ENCODE assay signal across 2 cellular contexts in the genomic region with DNA sequence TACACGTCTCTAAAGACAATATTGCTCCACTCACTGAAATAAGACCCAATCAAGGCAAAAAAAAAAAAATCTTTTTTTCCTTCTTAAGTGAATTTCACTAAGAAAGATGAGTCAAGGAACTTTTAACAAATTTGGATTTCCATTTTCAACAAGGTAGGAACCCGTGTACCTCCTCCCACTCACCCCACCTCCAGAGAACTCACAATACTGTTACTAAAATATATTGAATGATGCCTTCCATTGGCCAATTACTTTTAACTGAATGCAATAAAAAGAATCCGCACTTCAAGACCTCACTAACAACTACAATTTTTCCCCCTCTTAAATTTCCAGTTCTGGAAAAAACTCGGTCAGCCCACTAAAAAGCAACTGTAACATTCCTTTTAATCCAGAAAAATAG.
TF ChIP-seq lines count a peak whose summit lies in the region.

No MANE protein-coding gene starts in this region.

TF ChIP-seq in A549, 52 proteins besides CTCF, POLR2A, EP300 and RAD21 (continued from another document):
- TF ChIP-seq, protein P1, sequence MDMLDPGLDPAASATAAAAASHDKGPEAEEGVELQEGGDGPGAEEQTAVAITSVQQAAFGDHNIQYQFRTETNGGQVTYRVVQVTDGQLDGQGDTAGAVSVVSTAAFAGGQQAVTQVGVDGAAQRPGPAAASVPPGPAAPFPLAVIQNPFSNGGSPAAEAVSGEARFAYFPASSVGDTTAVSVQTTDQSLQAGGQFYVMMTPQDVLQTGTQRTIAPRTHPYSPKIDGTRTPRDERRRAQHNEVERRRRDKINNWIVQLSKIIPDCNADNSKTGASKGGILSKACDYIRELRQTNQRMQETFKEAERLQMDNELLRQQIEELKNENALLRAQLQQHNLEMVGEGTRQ (IDR thresholded peaks at IDR 0.05), result no peak
- no peak for TF ChIP-seq BHLHE40 (IDR thresholded peaks at IDR 0.05; ENCODE audit: low read depth, low read length)
- TF ChIP-seq FOSB (CRISPR knock-in tag; IDR thresholded peaks at IDR 0.05), result no peak
- TF ChIP-seq FOSL2 (IDR thresholded peaks at IDR 0.05), result no peak
- no peak for TF ChIP-seq FOSL2 (CRISPR knock-in tag; IDR thresholded peaks at IDR 0.05)
- TF ChIP-seq HOXB13 (CRISPR knock-in tag; IDR thresholded peaks at IDR 0.05; ENCODE audit: low read depth), result no peak
- TF ChIP-seq, protein P2, sequence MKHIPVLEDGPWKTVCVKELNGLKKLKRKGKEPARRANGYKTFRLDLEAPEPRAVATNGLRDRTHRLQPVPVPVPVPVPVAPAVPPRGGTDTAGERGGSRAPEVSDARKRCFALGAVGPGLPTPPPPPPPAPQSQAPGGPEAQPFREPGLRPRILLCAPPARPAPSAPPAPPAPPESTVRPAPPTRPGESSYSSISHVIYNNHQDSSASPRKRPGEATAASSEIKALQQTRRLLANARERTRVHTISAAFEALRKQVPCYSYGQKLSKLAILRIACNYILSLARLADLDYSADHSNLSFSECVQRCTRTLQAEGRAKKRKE (CRISPR knock-in tag; IDR thresholded peaks at IDR 0.05; ENCODE audit: low read depth), result no peak
- TF ChIP-seq, protein P3, sequence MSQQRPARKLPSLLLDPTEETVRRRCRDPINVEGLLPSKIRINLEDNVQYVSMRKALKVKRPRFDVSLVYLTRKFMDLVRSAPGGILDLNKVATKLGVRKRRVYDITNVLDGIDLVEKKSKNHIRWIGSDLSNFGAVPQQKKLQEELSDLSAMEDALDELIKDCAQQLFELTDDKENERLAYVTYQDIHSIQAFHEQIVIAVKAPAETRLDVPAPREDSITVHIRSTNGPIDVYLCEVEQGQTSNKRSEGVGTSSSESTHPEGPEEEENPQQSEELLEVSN (IDR thresholded peaks at IDR 0.05; ENCODE audit: borderline replicate concordance, low read depth), result no peak
- TF ChIP-seq JUN (IDR thresholded peaks at IDR 0.05), result no peak
- TF ChIP-seq HOXA7 (CRISPR knock-in tag; IDR thresholded peaks at IDR 0.05), result no peak
- no peak for TF ChIP-seq ZNF302 (CRISPR knock-in tag; IDR thresholded peaks at IDR 0.05)
- TF ChIP-seq SREBF2 (IDR thresholded peaks at IDR 0.05), result no peak
- no peak for TF ChIP-seq NR3C1 (IDR thresholded peaks at IDR 0.05)
- TF ChIP-seq EHF (CRISPR knock-in tag; IDR thresholded peaks at IDR 0.05), result no peak
- TF ChIP-seq ZC3H11A (IDR thresholded peaks at IDR 0.05), result no peak
- TF ChIP-seq NPAS2 (CRISPR knock-in tag; IDR thresholded peaks at IDR 0.05; ENCODE audit: borderline replicate concordance), result no peak
- TF ChIP-seq CHD2 (IDR thresholded peaks at IDR 0.05; ENCODE audit: low read length, partially characterized antibody), result no peak

TF ChIP-seq in HCT116, 20 proteins besides CTCF, POLR2A, EP300 and RAD21 (continued from another document):
- TF ChIP-seq, protein P4, sequence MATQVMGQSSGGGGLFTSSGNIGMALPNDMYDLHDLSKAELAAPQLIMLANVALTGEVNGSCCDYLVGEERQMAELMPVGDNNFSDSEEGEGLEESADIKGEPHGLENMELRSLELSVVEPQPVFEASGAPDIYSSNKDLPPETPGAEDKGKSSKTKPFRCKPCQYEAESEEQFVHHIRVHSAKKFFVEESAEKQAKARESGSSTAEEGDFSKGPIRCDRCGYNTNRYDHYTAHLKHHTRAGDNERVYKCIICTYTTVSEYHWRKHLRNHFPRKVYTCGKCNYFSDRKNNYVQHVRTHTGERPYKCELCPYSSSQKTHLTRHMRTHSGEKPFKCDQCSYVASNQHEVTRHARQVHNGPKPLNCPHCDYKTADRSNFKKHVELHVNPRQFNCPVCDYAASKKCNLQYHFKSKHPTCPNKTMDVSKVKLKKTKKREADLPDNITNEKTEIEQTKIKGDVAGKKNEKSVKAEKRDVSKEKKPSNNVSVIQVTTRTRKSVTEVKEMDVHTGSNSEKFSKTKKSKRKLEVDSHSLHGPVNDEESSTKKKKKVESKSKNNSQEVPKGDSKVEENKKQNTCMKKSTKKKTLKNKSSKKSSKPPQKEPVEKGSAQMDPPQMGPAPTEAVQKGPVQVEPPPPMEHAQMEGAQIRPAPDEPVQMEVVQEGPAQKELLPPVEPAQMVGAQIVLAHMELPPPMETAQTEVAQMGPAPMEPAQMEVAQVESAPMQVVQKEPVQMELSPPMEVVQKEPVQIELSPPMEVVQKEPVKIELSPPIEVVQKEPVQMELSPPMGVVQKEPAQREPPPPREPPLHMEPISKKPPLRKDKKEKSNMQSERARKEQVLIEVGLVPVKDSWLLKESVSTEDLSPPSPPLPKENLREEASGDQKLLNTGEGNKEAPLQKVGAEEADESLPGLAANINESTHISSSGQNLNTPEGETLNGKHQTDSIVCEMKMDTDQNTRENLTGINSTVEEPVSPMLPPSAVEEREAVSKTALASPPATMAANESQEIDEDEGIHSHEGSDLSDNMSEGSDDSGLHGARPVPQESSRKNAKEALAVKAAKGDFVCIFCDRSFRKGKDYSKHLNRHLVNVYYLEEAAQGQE (IDR thresholded peaks at IDR 0.05; ENCODE audit: low read depth), result no peak
- no peak for TF ChIP-seq ELF1 (IDR thresholded peaks at IDR 0.05; ENCODE audit: borderline replicate concordance, low read depth)
- TF ChIP-seq, protein P5, sequence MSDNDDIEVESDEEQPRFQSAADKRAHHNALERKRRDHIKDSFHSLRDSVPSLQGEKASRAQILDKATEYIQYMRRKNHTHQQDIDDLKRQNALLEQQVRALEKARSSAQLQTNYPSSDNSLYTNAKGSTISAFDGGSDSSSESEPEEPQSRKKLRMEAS (IDR thresholded peaks at IDR 0.05), result no peak
- TF ChIP-seq, protein P6, sequence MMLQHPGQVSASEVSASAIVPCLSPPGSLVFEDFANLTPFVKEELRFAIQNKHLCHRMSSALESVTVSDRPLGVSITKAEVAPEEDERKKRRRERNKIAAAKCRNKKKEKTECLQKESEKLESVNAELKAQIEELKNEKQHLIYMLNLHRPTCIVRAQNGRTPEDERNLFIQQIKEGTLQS (IDR thresholded peaks at IDR 0.05), result no peak
- TF ChIP-seq CBX3 (IDR thresholded peaks at IDR 0.05; ENCODE audit: low read depth), result no peak
- no peak for TF ChIP-seq TCF7L2 (IDR thresholded peaks at IDR 0.05; ENCODE audit: borderline replicate concordance, extremely low read depth, insufficient read depth, insufficient read length)
- no peak for TF ChIP-seq ZFX (IDR thresholded peaks at IDR 0.05)
- TF ChIP-seq ZNF274 (IDR thresholded peaks at IDR 0.05; ENCODE audit: low read depth, low read length), result no peak
- TF ChIP-seq, protein P7, sequence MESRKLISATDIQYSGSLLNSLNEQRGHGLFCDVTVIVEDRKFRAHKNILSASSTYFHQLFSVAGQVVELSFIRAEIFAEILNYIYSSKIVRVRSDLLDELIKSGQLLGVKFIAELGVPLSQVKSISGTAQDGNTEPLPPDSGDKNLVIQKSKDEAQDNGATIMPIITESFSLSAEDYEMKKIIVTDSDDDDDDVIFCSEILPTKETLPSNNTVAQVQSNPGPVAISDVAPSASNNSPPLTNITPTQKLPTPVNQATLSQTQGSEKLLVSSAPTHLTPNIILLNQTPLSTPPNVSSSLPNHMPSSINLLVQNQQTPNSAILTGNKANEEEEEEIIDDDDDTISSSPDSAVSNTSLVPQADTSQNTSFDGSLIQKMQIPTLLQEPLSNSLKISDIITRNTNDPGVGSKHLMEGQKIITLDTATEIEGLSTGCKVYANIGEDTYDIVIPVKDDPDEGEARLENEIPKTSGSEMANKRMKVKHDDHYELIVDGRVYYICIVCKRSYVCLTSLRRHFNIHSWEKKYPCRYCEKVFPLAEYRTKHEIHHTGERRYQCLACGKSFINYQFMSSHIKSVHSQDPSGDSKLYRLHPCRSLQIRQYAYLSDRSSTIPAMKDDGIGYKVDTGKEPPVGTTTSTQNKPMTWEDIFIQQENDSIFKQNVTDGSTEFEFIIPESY (IDR thresholded peaks at IDR 0.05; ENCODE audit: extremely low read depth, insufficient replicate concordance, low read length), result no peak
